ENCODE assay signal across 20 cellular contexts in genomic region chr16:10889880-10890279, GRCh38. TPM values are rescaled to one million over a fixed set of nuclear protein-coding genes. Genes with fewer than 3 reads are reported as not detected.
"Had no signal": no experiment of that assay in that cellular context is flagged by ENCODE, and none has a peak within 500 bp of the region (broad histone marks: within the 10 kb centered on the region; RNA-seq: fewer than 3 reads in every experiment).

No MANE protein-coding gene starts in this region.

- FAIRE-seq: small intestine had no signal

- H3K27me3 ChIP-seq: colonic mucosa, right lobe of liver, upper lobe of left lung had no signal

- H3K4me3 ChIP-seq: colonic mucosa, lung, right lobe of liver, thoracic aorta, upper lobe of left lung had no signal

- H3K79me2 ChIP-seq: parathyroid adenoma had no signal

- DNase-seq: activated CD4-positive, alpha-beta T cell treated with anti-CD3 and anti-CD28 coated beads for 48 hours; activated CD4-positive, CD25-positive, alpha-beta regulatory T cell; activated CD8-positive, alpha-beta T cell treated with anti-CD3 and anti-CD28 coated beads for 36 hours; activated naive CD4-positive, alpha-beta T cell treated with anti-CD3 and anti-CD28 coated beads for 36 hours; activated T-cell treated with anti-CD3 and anti-CD28 coated beads, Interleukin-2, amount 50 U/mL, for 24 hours; aorta; colonic mucosa; foreskin melanocyte; glutamatergic neuron; hypothalamus; islet precursor cell; small intestine; stimulated activated CD4-positive, alpha-beta T cell treated with anti-CD3 and anti-CD28 coated beads, Interleukin-4, amount 100 ng/mL, for 24 hours; upper lobe of left lung had no signal

- H3K4me1 ChIP-seq: colonic mucosa, parathyroid adenoma, right lobe of liver had no signal

- H3K36me3 ChIP-seq: colonic mucosa, right lobe of liver, thoracic aorta had no signal

- H3K9ac ChIP-seq: parathyroid adenoma had no signal

- ATAC-seq: activated CD8-positive, alpha-beta T cell treated with anti-CD3 and anti-CD28 coated beads for 36 hours; right lobe of liver; stimulated activated effector memory CD8-positive, alpha-beta T cell treated with anti-CD3 and anti-CD28 coated beads, Interleukin-12 subunit alpha, Interleukin-12 subunit beta, amount 100 ng/mL, for 72 hours had no signal

- H3K9me3 ChIP-seq: colonic mucosa, right lobe of liver, thoracic aorta, upper lobe of left lung had no signal

- H3K27ac ChIP-seq: colonic mucosa, parathyroid adenoma, right lobe of liver, thoracic aorta had no signal

- H2AFZ ChIP-seq: parathyroid adenoma had no signal

RNA-seq across cellular contexts. Expression of gene CIITA, which starts 12.9 kb away (rescaled TPM):
- total RNA-seq: epithelial cell of proximal tubule had no signal
